9 cellular contexts compared by ENCODE assay signal in genomic region chr2:75311993-75312392, GRCh38.
DNase-seq lines count a peak whose midpoint lies in the region; ATAC-seq, FAIRE-seq and TF ChIP-seq lines count a peak whose summit lies in the region.
"Had no signal": no experiment of that assay in that cellular context is flagged by ENCODE, and none has a peak within 500 bp of the region (broad histone marks: within the 10 kb centered on the region; RNA-seq: fewer than 3 reads in every experiment).

No MANE protein-coding gene starts in this region.

- H3K27me3 ChIP-seq in bronchial epithelial cell (ENCODE audit: control insufficient read depth, insufficient read depth, low read length), result peaks cover 2% of the 10 kb centered on the region
- H3K27me3 ChIP-seq in thyroid gland, result no peaks in the 10 kb centered on the region
- H3K27me3 ChIP-seq: SJSA1 had no signal

- intact Hi-C loops in thyroid gland (cut with DNase I), result no loop called here

- no peak overlapping the region for H3K27ac ChIP-seq in RWPE1
- no peak overlapping the region for H3K27ac ChIP-seq in thyroid gland
- H3K27ac ChIP-seq: SJSA1 had no signal

- no peaks in the 10 kb centered on the region for H3K4me1 ChIP-seq in thyroid gland

- H3K36me3 ChIP-seq in bronchial epithelial cell (ENCODE audit: control insufficient read depth, insufficient read depth, low read length), result no peaks in the 10 kb centered on the region
- H3K36me3 ChIP-seq in thyroid gland, result no peaks in the 10 kb centered on the region
- H3K36me3 ChIP-seq: SJSA1 had no signal

- TF ChIP-seq CTCF in bronchial epithelial cell (IDR thresholded peaks at IDR 0.05; ENCODE audit: insufficient read depth, low read length, severe bottlenecking) (peak; percentile 3), RWPE1 (conservative IDR thresholded peaks at IDR 0.05; ENCODE audit: low read depth) (no peak), thyroid gland (IDR thresholded peaks at IDR 0.05) (no peak)

- ATAC-seq in GM18505 (IDR thresholded peaks at IDR 0.05; ENCODE audit: unreplicated experiment) (peak; percentile 100), GM21737 (IDR thresholded peaks at IDR 0.05; ENCODE audit: unreplicated experiment) (peak; percentile 100)

- POLR2A ChIA-PET in RWPE1 (lab: Yijun Ruan, JAX; ENCODE audit: low non-redundant PET), result no interaction called here

- no peak for TF ChIP-seq POLR2A in GM18505 (IDR thresholded peaks at IDR 0.05; ENCODE audit: borderline replicate concordance, extremely low read depth, insufficient read depth, insufficient read length)
- TF ChIP-seq POLR2A in thyroid gland (IDR thresholded peaks at IDR 0.05), result no peak

- H3K4me3 ChIP-seq in bronchial epithelial cell (ENCODE audit: low read depth, low read length) (no peak overlapping the region), thyroid gland (replicated peaks in 1 of 3) (no peak overlapping the region)
- H3K4me3 ChIP-seq: SJSA1 had no signal

- 61 to 77% methylated on average over 4 of the region's 4 CpGs for WGBS in thyroid gland, 2 donors

- no peak for FAIRE-seq in bronchial epithelial cell (lab: Jason Lieb, UNC)

- CTCF ChIA-PET in RWPE1 (lab: Yijun Ruan, JAX), result no interaction called here

- DNase-seq in HuH-7 (ENCODE audit: low spot score) (peak; percentile 13), bronchial epithelial cell (ENCODE audit: low read depth) (no peak), RWPE1 (ENCODE audit: low spot score) (no peak), midbrain (lab: John Stamatoyannopoulos, UW) (no peak), thyroid gland (no peak)
- no peak for DNase-seq in activated naive CD4-positive, alpha-beta T cell treated with anti-CD3 and anti-CD28 coated beads, Interleukin-2, amount 50 U/mL, for 16 hours

- H3K9me3 ChIP-seq in thyroid gland, result no peaks in the 10 kb centered on the region
- H3K9me3 ChIP-seq: SJSA1 had no signal
